Comparison of ENCODE assay signal across 11 cellular contexts in genomic region chr15:87672309-87672897, GRCh38.
DNase-seq lines count a peak whose midpoint lies in the region; FAIRE-seq and TF ChIP-seq lines count a peak whose summit lies in the region.
"Had no signal": no experiment of that assay in that cellular context is flagged by ENCODE, and none has a peak within 500 bp of the region (broad histone marks: within the 10 kb centered on the region; RNA-seq: fewer than 3 reads in every experiment).

No MANE protein-coding gene starts in this region.

- WGBS in iPS DF 6.9 (ENCODE audit: insufficient coverage, insufficient read length), result no CpG with 5 or more reads among the region's 4 CpGs

- FAIRE-seq in urothelium cell line (lab: Jason Lieb, UNC), result no peak

- H3K36me3 ChIP-seq in iPS DF 6.9 (ENCODE audit: control insufficient read depth, insufficient read depth, low read length), result no peaks in the 10 kb centered on the region

- no peaks in the 10 kb centered on the region for H3K27me3 ChIP-seq in iPS DF 6.9 (ENCODE audit: control insufficient read depth, insufficient read depth, low read length)

- H3K27ac ChIP-seq in iPS DF 6.9 (ENCODE audit: low read length), result no peak overlapping the region
- H3K27ac ChIP-seq: epithelial cell of prostate had no signal

- H3K4me3 ChIP-seq in WI38 (ENCODE audit: low read depth, low read length) (no peak overlapping the region), iPS DF 6.9 (ENCODE audit: low read length) (no peak overlapping the region)

- CTCF ChIA-PET in GM10248 (lab: Yijun Ruan, JAX), result no interaction called here

- H3K9me3 ChIP-seq in iPS DF 6.9 (ENCODE audit: control insufficient read depth, insufficient read depth, low read length), result no peaks in the 10 kb centered on the region

- POLR2A ChIA-PET in GM10248 (lab: Yijun Ruan, JAX), result no interaction called here

- DNase-seq in NCI-H526 (lab: John Stamatoyannopoulos, UW) (peak; percentile 14 to 41), NCI-H526 treated with DMSO at 0.1 percent for 48 hours (lab: John Stamatoyannopoulos, UW) (no peak), iPS DF 6.9 (ENCODE audit: low read depth, low spot score) (peak; percentile 22), urothelium cell line (ENCODE audit: low spot score) (peak; percentile 39), GM10248 (ENCODE audit: extremely low spot score) (no peak), NOMO-1 treated with dmso at 0.1 percent for 144 hours (lab: John Stamatoyannopoulos, UW; ENCODE audit: unreplicated experiment) (no peak)
- DNase-seq in activated CD8-positive, alpha-beta memory T cell treated with anti-CD3 and anti-CD28 coated beads for 24 hours, result no peak
- DNase-seq: DMS153, NCI-H187 treated with DMSO at 0.1 percent for 48 hours had no signal

- TF ChIP-seq CTCF in WI38 (IDR thresholded peaks at IDR 0.05; ENCODE audit: low read depth, low read length) (peak; percentile 77), GM10248 (IDR thresholded peaks at IDR 0.05; ENCODE audit: control extremely low read depth, extremely low read depth, low read depth, missing control alignments) (no peak)

- no peaks in the 10 kb centered on the region for H3K4me1 ChIP-seq in iPS DF 6.9 (ENCODE audit: control insufficient read depth, insufficient read depth, low read length)

Comparison
In these comparisons a context has a peak if more than half of its experiments do, and no peak if none do; other contexts are left out.
1. DNase-seq: peak in NCI-H526 (2 of 2), iPS DF 6.9 (single experiment) and urothelium cell line (single experiment); none in NCI-H526 treated with DMSO at 0.1 percent for 48 hours (single experiment), GM10248 (single experiment), NOMO-1 treated with dmso at 0.1 percent for 144 hours (single experiment) and activated CD8-positive, alpha-beta memory T cell treated with anti-CD3 and anti-CD28 coated beads for 24 hours (single experiment).